Comparison of ENCODE assay signal across 15 cellular contexts in genomic region chr1:52978045-52978444, GRCh38. TPM values are rescaled to one million over a fixed set of nuclear protein-coding genes. Genes with fewer than 3 reads are reported as not detected.
DNase-seq lines count a peak whose midpoint lies in the region; ATAC-seq and TF ChIP-seq lines count a peak whose summit lies in the region.
"Had no signal": no experiment of that assay in that cellular context is flagged by ENCODE, and none has a peak within 500 bp of the region (broad histone marks: within the 10 kb centered on the region; RNA-seq: fewer than 3 reads in every experiment).

No MANE protein-coding gene starts in this region.

- DNase-seq in DMS79 (lab: John Stamatoyannopoulos, UW) (peak; percentile 1), DMS79 treated with DMSO at 0.1 percent for 48 hours (lab: John Stamatoyannopoulos, UW) (no peak), fibroblast of gingiva (ENCODE audit: low read depth) (peak; percentile 6), left lung (no peak), NCI-H345 (lab: John Stamatoyannopoulos, UW) (no peak), NCI-H774 (lab: John Stamatoyannopoulos, UW) (no peak), mucosa of gallbladder (ENCODE audit: low spot score) (no peak), mesenteric fat pad (ENCODE audit: low spot score) (no peak)
- DNase-seq: CD4-positive, CD25-positive, alpha-beta regulatory T cell; DMS53; H9 had no signal

- H3K27me3 ChIP-seq in left lung, result no peaks in the 10 kb centered on the region
- H3K27me3 ChIP-seq: BLaER1 treated with 17β-estradiol and CSF1 and Interleukin-3, amounts not matched to agents 10 nM and 100 nM had no signal

- peak; percentile 77 for ATAC-seq in left lung
- ATAC-seq: GM23338 had no signal

- H3K27ac ChIP-seq in left lung, result no peak overlapping the region
- H3K27ac ChIP-seq: 22Rv1; BLaER1 treated with 17β-estradiol and CSF1 and Interleukin-3, amounts not matched to agents 10 nM and 100 nM had no signal

- peaks cover 5 to 46% of the 10 kb centered on the region in 2 donors for H3K36me3 ChIP-seq in left lung

- H3K4me1 ChIP-seq in left lung, result no peaks in the 10 kb centered on the region
- H3K4me1 ChIP-seq: BLaER1 treated with 17β-estradiol and CSF1 and Interleukin-3, amounts not matched to agents 10 nM and 100 nM had no signal

- no peak for TF ChIP-seq CTCF in left lung (IDR thresholded peaks at IDR 0.05)

- H3K9me3 ChIP-seq in left lung, result no peaks in the 10 kb centered on the region

- no peak overlapping the region for H3K4me3 ChIP-seq in left lung
- H3K4me3 ChIP-seq: BLaER1 treated with 17β-estradiol and CSF1 and Interleukin-3, amounts not matched to agents 10 nM and 100 nM; GM23338 had no signal

- intact Hi-C loops in left lung (cut with DNase I), result no loop called here

RNA-seq across cellular contexts. Expression of gene SCP2, which starts 51.0 kb away (rescaled TPM):
- 100 to 1,000 TPM; 137 to 208 TPM for total RNA-seq in left lung
- 208 TPM for total RNA-seq in mucosa of gallbladder
- 153 TPM for total RNA-seq in mesenteric fat pad

RNA-seq across cellular contexts. Expression of gene ECHDC2, which starts 56.5 kb away (rescaled TPM):
- total RNA-seq in left lung (10 to 100 TPM; 64.0 to 81.6 TPM), mucosa of gallbladder (227 TPM), mesenteric fat pad (105 TPM)
- total RNA-seq: G401 had no signal

Comparison
In these comparisons a context has a peak if more than half of its experiments do, and no peak if none do; other contexts are left out.
1. DNase-seq: peak in DMS79 (single experiment) and fibroblast of gingiva (single experiment); none in DMS79 treated with DMSO at 0.1 percent for 48 hours (single experiment), left lung (0 of 2), NCI-H345 (single experiment), NCI-H774 (single experiment), mucosa of gallbladder (single experiment) and mesenteric fat pad (single experiment).